13 cellular contexts compared by ENCODE assay signal in genomic region chr12:128940974-128941373, GRCh38.
"Had no signal": no experiment of that assay in that cellular context is flagged by ENCODE, and none has a peak within 500 bp of the region (broad histone marks: within the 10 kb centered on the region; RNA-seq: fewer than 3 reads in every experiment).

No MANE protein-coding gene starts in this region.

- ATAC-seq: activated naive CD4-positive, alpha-beta T cell treated with anti-CD3 and anti-CD28 coated beads, Interleukin-2, amount 50 U/mL, for 72 hours; activated T-cell treated with anti-CD3 and anti-CD28 coated beads, Interleukin-2, amount 50 U/mL, for 72 hours; sciatic nerve had no signal

- DNase-seq: activated CD4-positive, alpha-beta T cell treated with anti-CD3 and anti-CD28 coated beads, Interleukin-2, amount 10 ng/mL, durations not matched to agents 24 days and 14 days; activated CD4-positive, CD25-positive, alpha-beta regulatory T cell; activated CD8-positive, alpha-beta memory T cell treated with anti-CD3 and anti-CD28 coated beads, Interleukin-2, amount 50 U/mL, for 48 hours; activated gamma-delta T cell; activated T-cell treated with anti-CD3 and anti-CD28 coated beads, Interleukin-2, amount 50 U/mL, for 72 hours; dorsolateral prefrontal cortex; hippocampal formation; spleen; testis had no signal

- H3K4me3 ChIP-seq: dorsolateral prefrontal cortex, esophagus muscularis mucosa, spleen, testis, upper lobe of left lung had no signal

- H3K9me3 ChIP-seq: esophagus muscularis mucosa, spleen, testis, upper lobe of left lung had no signal

- H3K27ac ChIP-seq: dorsolateral prefrontal cortex, esophagus muscularis mucosa, testis, upper lobe of left lung had no signal

- H3K36me3 ChIP-seq: esophagus muscularis mucosa, upper lobe of left lung had no signal

- H3K27me3 ChIP-seq: dorsolateral prefrontal cortex, spleen, testis, upper lobe of left lung had no signal

- H3K4me1 ChIP-seq: esophagus muscularis mucosa, spleen, testis, upper lobe of left lung had no signal
